In genomic region chr17:82019208-82019727, GRCh38 we compare ENCODE assay signal across 1 cellular context.
TF ChIP-seq lines count a peak whose summit lies in the region.

No MANE protein-coding gene starts in this region.

TF ChIP-seq in HepG2, 621 proteins besides CTCF, POLR2A, EP300 and RAD21 (continues in another document):
- 0 out of 2 replicates have a peak, but pooled peaks have one; percentile 12 for TF ChIP-seq ISL2 (CRISPR knock-in tag; IDR thresholded peaks at IDR 0.05)
- 0 out of 2 replicates have a peak, but pooled peaks have one; percentile 27 for TF ChIP-seq ZNF660 (CRISPR knock-in tag; IDR thresholded peaks at IDR 0.05; ENCODE audit: borderline replicate concordance, low read depth)
- TF ChIP-seq, protein P1, sequence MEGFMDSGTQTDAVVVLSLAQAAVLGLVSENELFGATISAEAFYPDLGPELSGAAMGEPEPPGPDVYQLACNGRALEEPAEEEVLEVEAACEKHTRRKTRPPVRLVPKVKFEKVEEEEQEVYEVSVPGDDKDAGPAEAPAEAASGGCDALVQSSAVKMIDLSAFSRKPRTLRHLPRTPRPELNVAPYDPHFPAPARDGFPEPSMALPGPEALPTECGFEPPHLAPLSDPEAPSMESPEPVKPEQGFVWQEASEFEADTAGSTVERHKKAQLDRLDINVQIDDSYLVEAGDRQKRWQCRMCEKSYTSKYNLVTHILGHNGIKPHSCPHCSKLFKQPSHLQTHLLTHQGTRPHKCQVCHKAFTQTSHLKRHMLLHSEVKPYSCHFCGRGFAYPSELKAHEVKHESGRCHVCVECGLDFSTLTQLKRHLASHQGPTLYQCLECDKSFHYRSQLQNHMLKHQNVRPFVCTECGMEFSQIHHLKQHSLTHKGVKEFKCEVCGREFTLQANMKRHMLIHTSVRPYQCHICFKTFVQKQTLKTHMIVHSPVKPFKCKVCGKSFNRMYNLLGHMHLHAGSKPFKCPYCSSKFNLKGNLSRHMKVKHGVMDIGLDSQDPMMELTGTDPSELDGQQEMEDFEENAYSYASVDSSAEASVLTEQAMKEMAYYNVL (CRISPR knock-in tag; IDR thresholded peaks at IDR 0.05; ENCODE audit: borderline replicate concordance), result 0 out of 2 replicates have a peak, but pooled peaks have one; percentile 35
- peak; percentile 36; the same call in 1 of the 2 replicates for TF ChIP-seq PAF1 (CRISPR knock-in tag; IDR thresholded peaks at IDR 0.05)
- no peak for TF ChIP-seq PLRG1 (conservative IDR thresholded peaks at IDR 0.05)
- peak; percentile 20; the same call in 1 of the 2 replicates for TF ChIP-seq TOPORS (CRISPR knock-in tag; IDR thresholded peaks at IDR 0.05)
- 0 out of 2 replicates have a peak, but pooled peaks have one; percentile 25 for TF ChIP-seq NRL (CRISPR knock-in tag; IDR thresholded peaks at IDR 0.05; ENCODE audit: borderline replicate concordance)
- TF ChIP-seq, protein P2, sequence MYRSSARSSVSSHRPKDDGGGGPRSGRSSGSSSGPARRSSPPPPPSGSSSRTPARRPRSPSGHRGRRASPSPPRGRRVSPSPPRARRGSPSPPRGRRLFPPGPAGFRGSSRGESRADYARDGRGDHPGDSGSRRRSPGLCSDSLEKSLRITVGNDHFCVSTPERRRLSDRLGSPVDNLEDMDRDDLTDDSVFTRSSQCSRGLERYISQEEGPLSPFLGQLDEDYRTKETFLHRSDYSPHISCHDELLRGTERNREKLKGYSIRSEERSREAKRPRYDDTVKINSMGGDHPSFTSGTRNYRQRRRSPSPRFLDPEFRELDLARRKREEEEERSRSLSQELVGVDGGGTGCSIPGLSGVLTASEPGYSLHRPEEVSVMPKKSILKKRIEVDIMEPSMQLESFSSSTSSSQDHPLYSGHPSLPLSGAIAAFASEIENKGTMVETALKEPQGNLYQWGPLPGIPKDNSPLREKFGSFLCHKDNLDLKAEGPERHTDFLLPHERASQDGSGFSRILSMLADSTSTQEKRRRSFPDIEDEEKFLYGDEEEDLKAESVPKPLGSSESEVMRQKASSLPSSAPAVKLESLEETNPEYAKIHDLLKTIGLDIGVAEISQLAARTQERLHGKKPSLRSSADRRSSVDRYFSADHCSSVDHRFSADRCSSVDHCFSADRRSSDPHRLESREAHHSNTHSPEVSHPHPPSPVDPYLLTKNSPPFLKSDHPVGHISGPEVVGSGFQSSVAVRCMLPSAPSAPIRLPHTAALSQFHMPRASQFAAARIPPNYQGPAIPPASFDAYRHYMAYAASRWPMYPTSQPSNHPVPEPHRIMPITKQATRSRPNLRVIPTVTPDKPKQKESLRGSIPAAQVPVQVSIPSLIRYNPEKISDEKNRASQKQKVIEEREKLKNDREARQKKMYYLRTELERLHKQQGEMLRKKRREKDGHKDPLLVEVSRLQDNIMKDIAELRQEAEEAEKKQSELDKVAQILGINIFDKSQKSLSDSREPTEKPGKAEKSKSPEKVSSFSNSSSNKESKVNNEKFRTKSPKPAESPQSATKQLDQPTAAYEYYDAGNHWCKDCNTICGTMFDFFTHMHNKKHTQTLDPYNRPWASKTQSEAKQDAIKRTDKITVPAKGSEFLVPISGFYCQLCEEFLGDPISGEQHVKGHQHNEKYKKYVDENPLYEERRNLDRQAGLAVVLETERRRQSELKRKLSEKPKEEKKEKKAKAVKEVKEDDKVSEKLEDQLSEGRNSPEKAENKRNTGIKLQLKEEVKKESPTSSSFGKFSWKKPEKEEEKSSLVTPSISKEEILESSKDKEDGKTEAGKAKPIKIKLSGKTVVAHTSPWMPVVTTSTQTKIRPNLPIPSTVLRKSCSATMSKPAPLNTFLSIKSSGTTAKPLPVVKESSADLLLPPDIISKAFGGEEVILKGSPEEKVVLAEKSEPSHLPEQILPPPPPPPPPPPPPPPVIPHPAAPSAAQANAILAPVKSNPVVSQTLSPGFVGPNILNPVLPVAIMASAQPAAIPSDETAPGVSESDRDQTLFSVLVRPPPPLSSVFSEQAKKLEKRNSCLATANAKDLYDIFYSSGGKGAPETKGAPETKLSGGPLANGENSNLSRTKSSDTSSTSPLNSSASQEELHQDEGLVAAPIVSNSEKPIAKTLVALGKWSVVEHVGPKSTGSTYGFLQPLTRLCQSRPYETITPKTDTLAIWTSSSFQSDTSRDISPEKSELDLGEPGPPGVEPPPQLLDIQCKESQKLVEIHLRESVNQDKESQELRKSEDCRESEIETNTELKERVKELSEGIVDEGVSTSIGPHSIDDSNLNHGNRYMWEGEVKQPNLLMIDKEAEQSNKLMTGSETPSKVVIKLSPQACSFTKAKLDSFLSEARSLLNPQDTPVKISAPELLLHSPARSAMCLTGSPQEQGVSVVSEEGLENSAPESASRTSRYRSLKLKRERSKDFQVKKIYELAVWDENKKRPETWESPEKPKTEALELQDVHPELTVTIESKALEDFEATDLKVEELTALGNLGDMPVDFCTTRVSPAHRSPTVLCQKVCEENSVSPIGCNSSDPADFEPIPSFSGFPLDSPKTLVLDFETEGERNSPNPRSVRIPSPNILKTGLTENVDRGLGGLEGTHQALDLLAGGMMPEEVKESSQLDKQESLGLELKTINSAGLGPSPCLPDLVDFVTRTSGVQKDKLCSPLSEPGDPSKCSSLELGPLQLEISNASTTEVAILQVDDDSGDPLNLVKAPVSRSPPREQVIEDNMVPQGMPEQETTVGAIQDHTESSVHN (CRISPR knock-in tag; IDR thresholded peaks at IDR 0.05), result peak; percentile 25; the same call in 1 of the 2 replicates
- TF ChIP-seq, protein P3, sequence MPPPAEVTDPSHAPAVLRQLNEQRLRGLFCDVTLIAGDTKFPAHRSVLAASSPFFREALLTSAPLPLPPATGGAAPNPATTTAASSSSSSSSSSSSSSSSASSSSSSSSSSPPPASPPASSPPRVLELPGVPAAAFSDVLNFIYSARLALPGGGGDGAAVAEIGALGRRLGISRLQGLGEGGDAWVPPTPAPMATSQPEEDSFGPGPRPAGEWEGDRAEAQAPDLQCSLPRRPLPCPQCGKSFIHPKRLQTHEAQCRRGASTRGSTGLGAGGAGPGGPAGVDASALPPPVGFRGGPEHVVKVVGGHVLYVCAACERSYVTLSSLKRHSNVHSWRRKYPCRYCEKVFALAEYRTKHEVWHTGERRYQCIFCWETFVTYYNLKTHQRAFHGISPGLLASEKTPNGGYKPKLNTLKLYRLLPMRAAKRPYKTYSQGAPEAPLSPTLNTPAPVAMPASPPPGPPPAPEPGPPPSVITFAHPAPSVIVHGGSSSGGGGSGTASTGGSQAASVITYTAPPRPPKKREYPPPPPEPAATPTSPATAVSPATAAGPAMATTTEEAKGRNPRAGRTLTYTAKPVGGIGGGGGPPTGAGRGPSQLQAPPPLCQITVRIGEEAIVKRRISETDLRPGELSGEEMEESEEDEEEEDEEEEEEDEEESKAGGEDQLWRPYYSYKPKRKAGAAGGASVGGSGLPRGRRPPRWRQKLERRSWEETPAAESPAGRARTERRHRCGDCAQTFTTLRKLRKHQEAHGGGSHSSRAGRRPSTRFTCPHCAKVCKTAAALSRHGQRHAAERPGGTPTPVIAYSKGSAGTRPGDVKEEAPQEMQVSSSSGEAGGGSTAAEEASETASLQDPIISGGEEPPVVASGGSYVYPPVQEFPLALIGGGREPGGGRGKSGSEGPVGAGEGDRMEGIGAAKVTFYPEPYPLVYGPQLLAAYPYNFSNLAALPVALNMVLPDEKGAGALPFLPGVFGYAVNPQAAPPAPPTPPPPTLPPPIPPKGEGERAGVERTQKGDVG (CRISPR knock-in tag; IDR thresholded peaks at IDR 0.05; ENCODE audit: borderline replicate concordance), result peak; percentile 55
- TF ChIP-seq ZNF766 (CRISPR knock-in tag; IDR thresholded peaks at IDR 0.05; ENCODE audit: borderline replicate concordance), result 0 out of 2 replicates have a peak, but pooled peaks have one; percentile 33
- peak; percentile 62; the same call in 1 of the 2 replicates for TF ChIP-seq ZNF232 (CRISPR knock-in tag; IDR thresholded peaks at IDR 0.05; ENCODE audit: borderline replicate concordance)
- TF ChIP-seq DR1 (CRISPR knock-in tag; IDR thresholded peaks at IDR 0.05), result no peak
- no peak for TF ChIP-seq FLYWCH1 (CRISPR knock-in tag; IDR thresholded peaks at IDR 0.05)
- TF ChIP-seq TFAP4 (IDR thresholded peaks at IDR 0.05; ENCODE audit: borderline replicate concordance, low read depth), result no peak
- no peak for TF ChIP-seq TBL1XR1 (IDR thresholded peaks at IDR 0.05; ENCODE audit: borderline replicate concordance, low read length, partially characterized antibody)
- TF ChIP-seq ZBTB38 (CRISPR knock-in tag; IDR thresholded peaks at IDR 0.05), result 0 out of 2 replicates have a peak, but pooled peaks have one; percentile 11
- TF ChIP-seq NPAS2 (CRISPR knock-in tag; IDR thresholded peaks at IDR 0.05; ENCODE audit: borderline replicate concordance), result no peak
- peak; percentile 59; the same call in 1 of the 2 replicates for TF ChIP-seq HOXA3 (CRISPR knock-in tag; IDR thresholded peaks at IDR 0.05)
- peak; percentile 36; the same call in 1 of the 2 replicates for TF ChIP-seq PRMT3 (CRISPR knock-in tag; IDR thresholded peaks at IDR 0.05; ENCODE audit: borderline replicate concordance, low read depth)
- TF ChIP-seq, protein P4, sequence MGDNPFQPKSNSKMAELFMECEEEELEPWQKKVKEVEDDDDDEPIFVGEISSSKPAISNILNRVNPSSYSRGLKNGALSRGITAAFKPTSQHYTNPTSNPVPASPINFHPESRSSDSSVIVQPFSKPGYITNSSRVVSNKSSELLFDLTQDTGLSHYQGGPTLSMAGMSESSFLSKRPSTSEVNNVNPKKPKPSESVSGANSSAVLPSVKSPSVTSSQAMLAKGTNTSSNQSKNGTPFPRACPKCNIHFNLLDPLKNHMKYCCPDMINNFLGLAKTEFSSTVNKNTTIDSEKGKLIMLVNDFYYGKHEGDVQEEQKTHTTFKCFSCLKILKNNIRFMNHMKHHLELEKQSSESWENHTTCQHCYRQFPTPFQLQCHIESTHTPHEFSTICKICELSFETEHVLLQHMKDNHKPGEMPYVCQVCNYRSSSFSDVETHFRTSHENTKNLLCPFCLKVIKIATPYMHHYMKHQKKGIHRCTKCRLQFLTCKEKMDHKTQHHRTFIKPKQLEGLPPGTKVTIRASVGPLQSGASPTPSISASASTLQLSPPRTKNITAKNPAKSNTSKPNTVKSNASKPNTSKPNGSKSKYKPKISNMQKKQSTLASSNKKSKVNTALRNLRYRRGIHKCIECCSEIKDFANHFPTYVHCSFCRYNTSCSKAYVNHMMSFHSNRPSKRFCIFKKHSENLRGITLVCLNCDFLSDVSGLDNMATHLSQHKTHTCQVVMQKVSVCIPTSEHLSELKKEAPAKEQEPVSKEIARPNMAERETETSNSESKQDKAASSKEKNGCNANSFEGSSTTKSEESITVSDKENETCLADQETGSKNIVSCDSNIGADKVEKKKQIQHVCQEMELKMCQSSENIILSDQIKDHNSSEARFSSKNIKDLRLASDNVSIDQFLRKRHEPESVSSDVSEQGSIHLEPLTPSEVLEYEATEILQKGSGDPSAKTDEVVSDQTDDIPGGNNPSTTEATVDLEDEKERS (CRISPR knock-in tag; IDR thresholded peaks at IDR 0.05), result no peak
- peak; percentile 60 for TF ChIP-seq POLR2G (IDR thresholded peaks at IDR 0.05; ENCODE audit: low read depth, low read length)
- TF ChIP-seq RBFOX2 (IDR thresholded peaks at IDR 0.05; ENCODE audit: low read depth, low read length), result peak; percentile 97
- TF ChIP-seq, protein P5, sequence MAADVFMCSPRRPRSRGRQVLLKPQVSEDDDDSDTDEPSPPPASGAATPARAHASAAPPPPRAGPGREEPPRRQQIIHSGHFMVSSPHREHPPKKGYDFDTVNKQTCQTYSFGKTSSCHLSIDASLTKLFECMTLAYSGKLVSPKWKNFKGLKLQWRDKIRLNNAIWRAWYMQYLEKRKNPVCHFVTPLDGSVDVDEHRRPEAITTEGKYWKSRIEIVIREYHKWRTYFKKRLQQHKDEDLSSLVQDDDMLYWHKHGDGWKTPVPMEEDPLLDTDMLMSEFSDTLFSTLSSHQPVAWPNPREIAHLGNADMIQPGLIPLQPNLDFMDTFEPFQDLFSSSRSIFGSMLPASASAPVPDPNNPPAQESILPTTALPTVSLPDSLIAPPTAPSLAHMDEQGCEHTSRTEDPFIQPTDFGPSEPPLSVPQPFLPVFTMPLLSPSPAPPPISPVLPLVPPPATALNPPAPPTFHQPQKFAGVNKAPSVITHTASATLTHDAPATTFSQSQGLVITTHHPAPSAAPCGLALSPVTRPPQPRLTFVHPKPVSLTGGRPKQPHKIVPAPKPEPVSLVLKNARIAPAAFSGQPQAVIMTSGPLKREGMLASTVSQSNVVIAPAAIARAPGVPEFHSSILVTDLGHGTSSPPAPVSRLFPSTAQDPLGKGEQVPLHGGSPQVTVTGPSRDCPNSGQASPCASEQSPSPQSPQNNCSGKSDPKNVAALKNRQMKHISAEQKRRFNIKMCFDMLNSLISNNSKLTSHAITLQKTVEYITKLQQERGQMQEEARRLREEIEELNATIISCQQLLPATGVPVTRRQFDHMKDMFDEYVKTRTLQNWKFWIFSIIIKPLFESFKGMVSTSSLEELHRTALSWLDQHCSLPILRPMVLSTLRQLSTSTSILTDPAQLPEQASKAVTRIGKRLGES (CRISPR knock-in tag; IDR thresholded peaks at IDR 0.05; ENCODE audit: borderline replicate concordance), result no peak
- no peak for TF ChIP-seq ZBTB1 (CRISPR knock-in tag; IDR thresholded peaks at IDR 0.05; ENCODE audit: borderline replicate concordance)
- no peak; the same call in 1 of the 2 replicates for TF ChIP-seq GABPB1 (CRISPR knock-in tag; IDR thresholded peaks at IDR 0.05)
- no peak for TF ChIP-seq ZNF543 (CRISPR knock-in tag; IDR thresholded peaks at IDR 0.05)
- 0 out of 2 replicates have a peak, but pooled peaks have one; percentile 15 for TF ChIP-seq MXD3 (CRISPR knock-in tag; IDR thresholded peaks at IDR 0.05)
- TF ChIP-seq DNMT1 (CRISPR knock-in tag; IDR thresholded peaks at IDR 0.05), result 0 out of 2 replicates have a peak, but pooled peaks have one; percentile 50
- TF ChIP-seq, protein P6, sequence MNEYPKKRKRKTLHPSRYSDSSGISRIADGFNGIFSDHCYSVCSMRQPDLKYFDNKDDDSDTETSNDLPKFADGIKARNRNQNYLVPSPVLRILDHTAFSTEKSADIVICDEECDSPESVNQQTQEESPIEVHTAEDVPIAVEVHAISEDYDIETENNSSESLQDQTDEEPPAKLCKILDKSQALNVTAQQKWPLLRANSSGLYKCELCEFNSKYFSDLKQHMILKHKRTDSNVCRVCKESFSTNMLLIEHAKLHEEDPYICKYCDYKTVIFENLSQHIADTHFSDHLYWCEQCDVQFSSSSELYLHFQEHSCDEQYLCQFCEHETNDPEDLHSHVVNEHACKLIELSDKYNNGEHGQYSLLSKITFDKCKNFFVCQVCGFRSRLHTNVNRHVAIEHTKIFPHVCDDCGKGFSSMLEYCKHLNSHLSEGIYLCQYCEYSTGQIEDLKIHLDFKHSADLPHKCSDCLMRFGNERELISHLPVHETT (CRISPR knock-in tag; conservative IDR thresholded peaks at IDR 0.05), result 0 out of 2 replicates have a peak, but pooled peaks have one; percentile 5
- no peak for TF ChIP-seq SP140L (CRISPR knock-in tag; IDR thresholded peaks at IDR 0.05; ENCODE audit: borderline replicate concordance)
- TF ChIP-seq ZNF891 (CRISPR knock-in tag; IDR thresholded peaks at IDR 0.05), result peak; percentile 78
- TF ChIP-seq SCMH1 (CRISPR knock-in tag; IDR thresholded peaks at IDR 0.05; ENCODE audit: borderline replicate concordance), result no peak
- no peak for TF ChIP-seq ZBTB3 (CRISPR knock-in tag; IDR thresholded peaks at IDR 0.05; ENCODE audit: borderline replicate concordance, low read depth)
- no peak for TF ChIP-seq THYN1 (CRISPR knock-in tag; IDR thresholded peaks at IDR 0.05; ENCODE audit: borderline replicate concordance, low read depth)
